Comparison of ENCODE assay signal across 15 cellular contexts in the genomic region with DNA sequence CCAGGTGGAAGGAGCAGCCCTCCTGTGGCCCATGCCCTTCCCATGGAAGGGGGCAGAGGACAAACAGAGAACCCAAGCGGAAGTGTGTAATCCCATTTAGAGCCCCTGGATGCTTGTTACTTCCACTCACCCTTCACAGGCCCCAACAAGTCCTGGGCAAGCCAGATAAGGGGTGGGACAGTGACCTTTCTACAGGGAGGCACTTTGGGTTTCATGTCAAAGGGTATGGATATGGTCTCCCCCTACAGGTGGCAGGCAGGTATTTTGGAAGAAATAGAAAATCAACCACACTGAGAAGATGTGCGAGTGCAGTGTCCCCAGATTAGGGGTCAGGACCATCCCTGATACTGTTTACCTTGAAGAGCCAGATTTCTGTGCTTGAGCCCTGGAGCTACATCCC. TPM values are rescaled to one million over a fixed set of nuclear protein-coding genes. Genes with fewer than 3 reads are reported as not detected.
DNase-seq lines count a peak whose midpoint lies in the region; ATAC-seq, FAIRE-seq and TF ChIP-seq lines count a peak whose summit lies in the region.
"Had no signal": no experiment of that assay in that cellular context is flagged by ENCODE, and none has a peak within 500 bp of the region (broad histone marks: within the 10 kb centered on the region; RNA-seq: fewer than 3 reads in every experiment).

No MANE protein-coding gene starts in this region.

- no peaks in the 10 kb centered on the region for H4K20me1 ChIP-seq in PC-3 (ENCODE audit: low read length)

- CTCF ChIA-PET in PC-3 (lab: Charles Lee), result no interaction called here

- H3K27me3 ChIP-seq in PC-3 (ENCODE audit: low read length) (no peaks in the 10 kb centered on the region), SJCRH30 (no peaks in the 10 kb centered on the region), uterus (no peaks in the 10 kb centered on the region)

- H3K9me2 ChIP-seq in PC-3 (replicated peaks; ENCODE audit: low read length), result no peaks in the 10 kb centered on the region

- H3K36me3 ChIP-seq in PC-3 (ENCODE audit: low read depth, low read length), result no peaks in the 10 kb centered on the region
- peaks cover 30% of the 10 kb centered on the region for H3K36me3 ChIP-seq in SJCRH30
- H3K36me3 ChIP-seq in uterus, result no peaks in the 10 kb centered on the region

- intact Hi-C loops in PC-3 (cut with micrococcal nuclease), result no loop called here
- intact Hi-C loops in uterus (cut with DNase I; ENCODE audit: low total_unique reads), result no loop called here

- no peak overlapping the region for H3K4me3 ChIP-seq in PC-3 (ENCODE audit: low read length)
- H3K4me3 ChIP-seq in fibroblast of mammary gland (ENCODE audit: control insufficient read depth, low read depth, low read length), result no peak overlapping the region
- no peak overlapping the region for H3K4me3 ChIP-seq in SJCRH30
- H3K4me3 ChIP-seq in uterus, result no peak overlapping the region

- TF ChIP-seq POLR2A in GM12891 (IDR thresholded peaks at IDR 0.05; ENCODE audit: low read depth, low read length) (no peak), uterus (IDR thresholded peaks at IDR 0.05) (no peak)

- peaks cover 35% of the 10 kb centered on the region for H3K36me3 Mint-ChIP-seq in stimulated activated memory B cell treated with anti-CD40 and anti-IgM and Interleukin-4, amounts not matched to agents 10 μg/mL and 1 μg/mL and 100 μg/mL, for 72 hours
- H3K36me3 Mint-ChIP-seq: natural killer cell had no signal

- H3K4me3 Mint-ChIP-seq in stimulated activated memory B cell treated with anti-CD40 and anti-IgM and Interleukin-4, amounts not matched to agents 10 μg/mL and 1 μg/mL and 100 μg/mL, for 72 hours, result no peak overlapping the region
- H3K4me3 Mint-ChIP-seq: activated CD4-positive, alpha-beta memory T cell treated with anti-CD3 and anti-CD28 coated beads, Interleukin-2, amount 10 ng/mL, durations not matched to agents 7 days and 5 days; activated naive CD8-positive, alpha-beta T cell treated with anti-CD3 and anti-CD28 coated beads, Interleukin-2, amount 50 U/mL, for 24 hours; natural killer cell had no signal

- POLR2A ChIA-PET in PC-3 (lab: Charles Lee; ENCODE audit: unreplicated experiment), result no interaction called here

- H3K27ac Mint-ChIP-seq in stimulated activated memory B cell treated with anti-CD40 and anti-IgM and Interleukin-4, amounts not matched to agents 10 μg/mL and 1 μg/mL and 100 μg/mL, for 72 hours, result peak overlapping the region; percentile 83
- H3K27ac Mint-ChIP-seq: activated CD4-positive, alpha-beta memory T cell treated with anti-CD3 and anti-CD28 coated beads, Interleukin-2, amount 10 ng/mL, durations not matched to agents 7 days and 5 days; activated naive CD8-positive, alpha-beta T cell treated with anti-CD3 and anti-CD28 coated beads, Interleukin-2, amount 50 U/mL, for 24 hours; natural killer cell had no signal

- DNase-seq in GM12891 (ENCODE audit: insufficient read length, low spot score) (no peak), PC-3 (peak; percentile 11), fibroblast of mammary gland (ENCODE audit: low read depth) (no peak), putamen (ENCODE audit: low spot score) (no peak), NCI-H146 treated with DMSO at 0.1 percent for 48 hours (lab: John Stamatoyannopoulos, UW; ENCODE audit: unreplicated experiment) (no peak), SJCRH30 (no peak), uterus (no peak)
- DNase-seq: activated CD4-positive, alpha-beta memory T cell treated with anti-CD3 and anti-CD28 coated beads, Interleukin-2, amount 10 ng/mL, durations not matched to agents 7 days and 5 days; activated naive CD8-positive, alpha-beta T cell treated with anti-CD3 and anti-CD28 coated beads, Interleukin-2, amount 50 U/mL, for 24 hours; GDM1; natural killer cell; NCI-H446 treated with DMSO at 0.1 percent for 48 hours; stimulated activated CD4-positive, alpha-beta T cell treated with anti-CD3 and anti-CD28 coated beads, Interleukin-12 subunit alpha, Interleukin-12 subunit beta, amount 100 ng/mL, for 4 hours had no signal

- no peaks in the 10 kb centered on the region for H3K9me3 ChIP-seq in PC-3 (ENCODE audit: low read length)
- H3K9me3 ChIP-seq in SJCRH30 (replicated peaks), result no peaks in the 10 kb centered on the region
- H3K9me3 ChIP-seq in uterus, result no peaks in the 10 kb centered on the region

- H3K4me1 ChIP-seq in PC-3 (ENCODE audit: insufficient read depth, low read length) (0 out of 2 replicates have a peak, but pooled peaks cover 4% of the 10 kb centered on the region), SJCRH30 (peaks cover 14% of the 10 kb centered on the region; the same call in 1 of the 2 replicates), uterus (no peaks in the 10 kb centered on the region)

- ATAC-seq in PC-3, result no peak
- no peak for ATAC-seq in stimulated activated memory B cell treated with anti-CD40 and anti-IgM and Interleukin-4, amounts not matched to agents 10 μg/mL and 1 μg/mL and 100 μg/mL, for 72 hours
- ATAC-seq: activated naive CD8-positive, alpha-beta T cell treated with anti-CD3 and anti-CD28 coated beads, Interleukin-2, amount 50 U/mL, for 24 hours; natural killer cell had no signal

- H3K4me1 Mint-ChIP-seq in stimulated activated memory B cell treated with anti-CD40 and anti-IgM and Interleukin-4, amounts not matched to agents 10 μg/mL and 1 μg/mL and 100 μg/mL, for 72 hours, result peaks cover 79% of the 10 kb centered on the region
- H3K4me1 Mint-ChIP-seq: natural killer cell had no signal

- no TSS peak for BruUV-seq in PC-3 (replicated peaks; lab: Mats Ljungman, UMichigan)

- no peaks in the 10 kb centered on the region for H3F3A ChIP-seq in PC-3 (ENCODE audit: low read length, unreplicated experiment)

- no peaks in the 10 kb centered on the region for H3K27me3 Mint-ChIP-seq in stimulated activated memory B cell treated with anti-CD40 and anti-IgM and Interleukin-4, amounts not matched to agents 10 μg/mL and 1 μg/mL and 100 μg/mL, for 72 hours
- H3K27me3 Mint-ChIP-seq: activated CD4-positive, alpha-beta memory T cell treated with anti-CD3 and anti-CD28 coated beads, Interleukin-2, amount 10 ng/mL, durations not matched to agents 7 days and 5 days had no signal

- FAIRE-seq in GM12891 (lab: Jason Lieb, UNC), result peak; percentile 71
- FAIRE-seq: endometrium had no signal

- no peak overlapping the region for H2AFZ ChIP-seq in PC-3 (ENCODE audit: low read length)

- H3K4me2 ChIP-seq in PC-3 (ENCODE audit: low read length), result no peak overlapping the region

- no peaks in the 10 kb centered on the region for H3K9me3 Mint-ChIP-seq in stimulated activated memory B cell treated with anti-CD40 and anti-IgM and Interleukin-4, amounts not matched to agents 10 μg/mL and 1 μg/mL and 100 μg/mL, for 72 hours
- H3K9me3 Mint-ChIP-seq: activated CD4-positive, alpha-beta memory T cell treated with anti-CD3 and anti-CD28 coated beads, Interleukin-2, amount 10 ng/mL, durations not matched to agents 7 days and 5 days; activated naive CD8-positive, alpha-beta T cell treated with anti-CD3 and anti-CD28 coated beads, Interleukin-2, amount 50 U/mL, for 24 hours; natural killer cell had no signal

- H3K27ac ChIP-seq in PC-3 (ENCODE audit: low read length), result no peak overlapping the region
- H3K27ac ChIP-seq in SJCRH30, result no peak overlapping the region
- no peak overlapping the region for H3K27ac ChIP-seq in uterus

- peak; percentile 71 for TF ChIP-seq CTCF in PC-3 (conservative IDR thresholded peaks at IDR 0.05; ENCODE audit: low read depth, low read length)
- peak; percentile 1 for TF ChIP-seq CTCF in fibroblast of mammary gland (conservative IDR thresholded peaks at IDR 0.05; ENCODE audit: control insufficient read depth, insufficient read depth, low read depth, low read length)
- no peak for TF ChIP-seq CTCF in uterus (IDR thresholded peaks at IDR 0.05)

- H3K9ac ChIP-seq in PC-3 (ENCODE audit: low read length), result no peak overlapping the region

- H3K79me2 ChIP-seq in PC-3 (ENCODE audit: low read length), result no peaks in the 10 kb centered on the region

TF ChIP-seq in GM12891, 5 proteins besides CTCF, POLR2A, EP300 and RAD21:
- TF ChIP-seq POU2F2 (IDR thresholded peaks at IDR 0.05; ENCODE audit: low read depth, low read length), result no peak
- TF ChIP-seq SPI1 (IDR thresholded peaks at IDR 0.05; ENCODE audit: low read depth, low read length), result no peak
- no peak for TF ChIP-seq PAX5 (IDR thresholded peaks at IDR 0.05; ENCODE audit: insufficient read depth, low read length, severe bottlenecking)
- peak; percentile 30; the same call in 1 of the 2 replicates for TF ChIP-seq POLR2AphosphoS5 (IDR thresholded peaks at IDR 0.05; ENCODE audit: low read depth, low read length)
- TF ChIP-seq TAF1 (IDR thresholded peaks at IDR 0.05; ENCODE audit: low read depth, low read length), result no peak
TF ChIP-seq in GM12891: peak in this region for 1.

RNA-seq across cellular contexts. Expression of a gene that starts 11.4 kb away (rescaled TPM):
- polyA plus RNA-seq in GM12891 (2012; ENCODE audit: low read depth, missing spikeins), result 12.9 TPM
- total RNA-seq in PC-3 (2014; rRNA removed) (not detected in 2 replicates), uterus (10 to 100 TPM in 1 of 4 donors, 1 to 10 TPM in 3; 1.0 to 15.1 (median 5.7) TPM)
- total RNA-seq in SJCRH30 (2014; rRNA removed; shearing (Covaris generic)), result not detected in 2 replicates
- total RNA-seq: activated CD4-positive, alpha-beta memory T cell treated with anti-CD3 and anti-CD28 coated beads, Interleukin-2, amount 10 ng/mL, durations not matched to agents 7 days and 5 days had no signal

RNA-seq across cellular contexts. Expression of a gene that starts 29.4 kb away (rescaled TPM):
- polyA plus RNA-seq in GM12891 (2012; ENCODE audit: low read depth, missing spikeins), result 24.8 TPM
- 4.0 and 4.9 TPM in 2 replicates for total RNA-seq in PC-3 (2014; rRNA removed)
- total RNA-seq in SJCRH30 (2014; rRNA removed; shearing (Covaris generic)), result 26.3 and 26.7 TPM in 2 replicates
- total RNA-seq in uterus, result 10 to 100 TPM in 1 of 4 donors, 1 to 10 TPM in 3; 3.2 to 17.8 (median 9.2) TPM

RNA-seq across cellular contexts. Expression of a gene that starts 58.7 kb away (rescaled TPM):
- polyA plus RNA-seq in GM12891 (2012; ENCODE audit: low read depth, missing spikeins), result 26.8 TPM
- total RNA-seq in PC-3 (2014; rRNA removed) (38.9 and 49.2 TPM in 2 replicates), uterus (10 to 100 TPM in 3 of 4 donors, 1 to 10 TPM in 1; 7.2 to 65.2 (median 28.3) TPM)
- 19.8 and 25.5 TPM in 2 replicates for total RNA-seq in SJCRH30 (2014; rRNA removed; shearing (Covaris generic))

Comparison
In these comparisons a context has a peak if more than half of its experiments do, and no peak if none do; other contexts are left out.
1. CTCF ChIP-seq: peak in PC-3 (single experiment) and fibroblast of mammary gland (single experiment); none in uterus (0 of 4).